In genomic region chr4:105145059-105145912, GRCh38 we compare ENCODE assay signal across 8 cellular contexts. TPM values are rescaled to one million over a fixed set of nuclear protein-coding genes. Genes with fewer than 3 reads are reported as not detected.
DNase-seq lines count a peak whose midpoint lies in the region; ATAC-seq and TF ChIP-seq lines count a peak whose summit lies in the region.

No MANE protein-coding gene starts in this region.

- H3K9me3 ChIP-seq in CD4-positive, alpha-beta memory T cell (ENCODE audit: control insufficient read depth in 1 of 2, low read length in 2 of 2) = no peaks in the 10 kb centered on the region
- no peaks in the 10 kb centered on the region for H3K9me3 ChIP-seq in osteoblast (ENCODE audit: low read depth, low read length)

- intact Hi-C loops in CD4-positive, alpha-beta memory T cell (cut with micrococcal nuclease) = loop anchor here (10.0 kb wide), 1 partner anchor 230 kb away; no protein-coding TSS in a partner anchor

- H3K27me3 Mint-ChIP-seq in CD4-positive, alpha-beta memory T cell = no peaks in the 10 kb centered on the region

- no peaks in the 10 kb centered on the region for H3K9me3 Mint-ChIP-seq in CD4-positive, alpha-beta memory T cell

- peak overlapping the region; percentile 66 to 95 (median 90) for H3K27ac Mint-ChIP-seq in CD4-positive, alpha-beta memory T cell

- H3K36me3 Mint-ChIP-seq in CD4-positive, alpha-beta memory T cell = peaks cover 0 to 17% of the 10 kb centered on the region in 2 donors

- peaks cover 26% of the 10 kb centered on the region for H3K79me2 ChIP-seq in osteoblast (ENCODE audit: insufficient read depth, low read length)

- peak overlapping the region; percentile 48 to 100 for H3K4me3 ChIP-seq in CD4-positive, alpha-beta memory T cell (ENCODE audit: low read length in 2 of 2)
- H3K4me3 ChIP-seq in osteoblast (ENCODE audit: insufficient read depth, low read length) = peak overlapping the region; percentile 85

- H3K4me3 Mint-ChIP-seq in CD4-positive, alpha-beta memory T cell = peak overlapping the region; percentile 91 to 100 (median 94)

- ATAC-seq in GM21723 (IDR thresholded peaks at IDR 0.05; ENCODE audit: unreplicated experiment) (peak; percentile 7), HG03139 (IDR thresholded peaks at IDR 0.05; ENCODE audit: unreplicated experiment) (no peak)

- H3K36me3 ChIP-seq in CD4-positive, alpha-beta memory T cell (ENCODE audit: insufficient read depth, low read length) = no peaks in the 10 kb centered on the region
- H3K36me3 ChIP-seq in osteoblast (ENCODE audit: insufficient read depth, low read length) = no peaks in the 10 kb centered on the region

- DNase-seq in CD4-positive, alpha-beta memory T cell = peak; percentile 12 to 35 (median 20)
- DNase-seq in RWPE1 (ENCODE audit: low spot score) (peak; percentile 22), epithelial cell of prostate (ENCODE audit: low read depth, low spot score) (no peak), osteoblast (ENCODE audit: insufficient read length, low spot score, missing footprints) (no peak), NCI-H2196 (lab: John Stamatoyannopoulos, UW; ENCODE audit: unreplicated experiment) (no peak)
- no peak for DNase-seq in stimulated activated CD4-positive, alpha-beta T cell treated with anti-CD3 and anti-CD28 coated beads, Interleukin-2, amount 100 ng/mL, for 24 hours

- peak overlapping the region; percentile 81 for H3K27ac ChIP-seq in CD4-positive, alpha-beta memory T cell (ENCODE audit: low read depth, low read length)
- H3K27ac ChIP-seq in RWPE1 = peak overlapping the region; percentile 76
- peak overlapping the region; percentile 62 for H3K27ac ChIP-seq in epithelial cell of prostate
- H3K27ac ChIP-seq in osteoblast (ENCODE audit: low read depth, low read length) = no peak overlapping the region

- peaks cover 22 to 49% (median 29%) of the 10 kb centered on the region in 4 donors for H3K4me1 Mint-ChIP-seq in CD4-positive, alpha-beta memory T cell

- peak overlapping the region; percentile 87 for H3K4me2 ChIP-seq in osteoblast (ENCODE audit: insufficient read depth, low read length)

- no peaks in the 10 kb centered on the region for H3K27me3 ChIP-seq in CD4-positive, alpha-beta memory T cell (ENCODE audit: insufficient read depth, low read length)
- no peaks in the 10 kb centered on the region for H3K27me3 ChIP-seq in osteoblast (ENCODE audit: insufficient read depth, low read length)

- H3K4me1 ChIP-seq in CD4-positive, alpha-beta memory T cell (ENCODE audit: insufficient read depth, low read length) = peaks cover 27% of the 10 kb centered on the region
- peaks cover 21% of the 10 kb centered on the region for H3K4me1 ChIP-seq in osteoblast (ENCODE audit: insufficient read depth, low read length)

- H2AFZ ChIP-seq in osteoblast (ENCODE audit: low read length) = peak overlapping the region; percentile 88

- TF ChIP-seq CTCF in RWPE1 (conservative IDR thresholded peaks at IDR 0.05; ENCODE audit: low read depth) (no peak), osteoblast (IDR thresholded peaks at IDR 0.05; ENCODE audit: extremely low read depth, low read depth, low read length) (no peak)

- CTCF ChIA-PET in CD4-positive, alpha-beta memory T cell (lab: Charles Lee; ENCODE audit: partially characterized antibody) = interaction anchor here (1.0 to 6.6 kb wide), 3 partner anchors 17 to 329 kb away, joined by 3 to 51 read pairs (median 28); partner anchors contain the start of gene PPA2
- CTCF ChIA-PET in RWPE1 (lab: Yijun Ruan, JAX) = no interaction called here

- POLR2A ChIA-PET in CD4-positive, alpha-beta memory T cell (lab: Charles Lee; ENCODE audit: partially characterized antibody) = interaction anchor here (0.7 to 1.0 kb wide), 2 partner anchors 328 to 329 kb away, joined by 3 to 5 read pairs; partner anchors contain the start of gene PPA2
- POLR2A ChIA-PET in RWPE1 (lab: Yijun Ruan, JAX; ENCODE audit: low non-redundant PET) = no interaction called here

- H4K20me1 ChIP-seq in osteoblast (ENCODE audit: insufficient read depth, low read length) = peaks cover 2% of the 10 kb centered on the region

RNA-seq across cellular contexts. Expression of gene TET2, which starts 1.4 kb away (rescaled TPM):
- total RNA-seq in CD4-positive, alpha-beta memory T cell = 10 to 100 TPM; 20.2 to 20.7 TPM
- polyA plus RNA-seq in CD4-positive, alpha-beta memory T cell = 10 to 100 TPM in 1 of 2 donors, 1 to 10 TPM in 1; 9.7 to 13.6 TPM
- 15.0 and 15.9 TPM in 2 replicates for total RNA-seq in osteoblast

Comparison
In these comparisons a context has a peak if more than half of its experiments do, and no peak if none do; other contexts are left out.
1. DNase-seq: peak in CD4-positive, alpha-beta memory T cell (5 of 5) and RWPE1 (single experiment); none in epithelial cell of prostate (single experiment), osteoblast (single experiment), stimulated activated CD4-positive, alpha-beta T cell treated with anti-CD3 and anti-CD28 coated beads, Interleukin-2, amount 100 ng/mL, for 24 hours (0 of 2) and NCI-H2196 (single experiment).